30 cellular contexts compared by ENCODE assay signal in the genomic region with DNA sequence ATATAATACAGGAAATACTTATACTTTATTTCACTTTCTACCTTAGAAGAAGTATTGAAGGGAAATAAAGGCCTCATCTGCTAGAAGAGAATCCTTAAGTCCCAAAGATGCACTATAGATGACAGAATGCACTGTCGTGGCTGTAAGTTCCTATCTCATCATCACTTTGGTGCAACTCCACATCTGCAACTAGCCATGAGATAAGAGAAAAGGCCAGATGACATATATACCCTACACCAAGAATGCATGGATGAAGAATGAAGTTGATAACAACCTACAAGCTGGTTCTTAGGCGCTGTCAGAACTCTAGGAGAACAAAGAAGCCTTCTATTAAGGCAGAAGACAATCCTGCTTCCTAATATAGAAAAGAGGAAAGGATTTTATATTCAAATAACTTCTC. TPM values are rescaled to one million over a fixed set of nuclear protein-coding genes. Genes with fewer than 3 reads are reported as not detected.
"Had no signal": no experiment of that assay in that cellular context is flagged by ENCODE, and none has a peak within 500 bp of the region (broad histone marks: within the 10 kb centered on the region; RNA-seq: fewer than 3 reads in every experiment).

No MANE protein-coding gene starts in this region.

- H3K27me3 Mint-ChIP-seq: activated CD4-positive, alpha-beta memory T cell treated with anti-CD3 and anti-CD28 coated beads for 36 hours; activated CD4-positive, alpha-beta T cell treated with anti-CD3 and anti-CD28 coated beads, Interleukin-2, amount 10 ng/mL, durations not matched to agents 7 days and 5 days; brain; T-helper 17 cell had no signal

- H3K27me3 ChIP-seq: Peyer's patch had no signal

- H3K4me1 ChIP-seq: Peyer's patch had no signal

- FAIRE-seq: astrocyte had no signal

- H3K27ac ChIP-seq: Peyer's patch, VCaP had no signal

- H3K4me1 Mint-ChIP-seq: activated CD4-positive, alpha-beta T cell treated with anti-CD3 and anti-CD28 coated beads, Interleukin-2, amount 10 ng/mL, durations not matched to agents 7 days and 5 days had no signal

- H3K4me3 Mint-ChIP-seq: activated CD4-positive, alpha-beta memory T cell treated with anti-CD3 and anti-CD28 coated beads for 36 hours; activated CD4-positive, alpha-beta T cell treated with anti-CD3 and anti-CD28 coated beads, Interleukin-2, amount 10 ng/mL, durations not matched to agents 7 days and 5 days; activated T-cell treated with anti-CD3 and anti-CD28 coated beads, Interleukin-2, amount 50 U/mL, for 4 hours; brain; T-helper 17 cell had no signal

- DNase-seq: activated CD4-positive, alpha-beta memory T cell treated with anti-CD3 and anti-CD28 coated beads for 36 hours; activated CD4-positive, alpha-beta T cell treated with anti-CD3 and anti-CD28 coated beads, Interleukin-2, amount 10 ng/mL, durations not matched to agents 7 days and 5 days; activated CD4-positive, CD25-positive, alpha-beta regulatory T cell; activated CD8-positive, alpha-beta memory T cell treated with anti-CD3 and anti-CD28 coated beads for 24 hours; activated effector memory CD4-positive, alpha-beta T cell treated with anti-CD3 and anti-CD28 coated beads, Interleukin-2, amount 50 U/mL, for 16 hours; activated naive CD4-positive, alpha-beta T cell treated with Interleukin-2 at 50 U/mL for 16 hours; activated T-cell treated with anti-CD3 and anti-CD28 coated beads, Interleukin-2, amount 50 U/mL, for 4 hours; amygdala; IMR-90; KG1; NCI-H1092; NCI-H1417; NCI-H1694; NCI-H2029; NCI-H2107; NCI-H2171 treated with DMSO at 0.1 percent for 48 hours; NCI-H226; NCI-H526; NCI-H82; NK-92 treated with Interleukin-12 subunit alpha and Interleukin-12 subunit beta, amount 100 ng/mL, for 24 hours; Peyer's patch; SIG-M5; T-helper 17 cell; T-helper 9 cell had no signal

- H3K9me3 ChIP-seq: Peyer's patch had no signal

- H3K36me3 ChIP-seq: Peyer's patch had no signal

- H3K27ac Mint-ChIP-seq: activated CD4-positive, alpha-beta memory T cell treated with anti-CD3 and anti-CD28 coated beads for 36 hours; activated CD4-positive, alpha-beta T cell treated with anti-CD3 and anti-CD28 coated beads, Interleukin-2, amount 10 ng/mL, durations not matched to agents 7 days and 5 days; activated naive CD4-positive, alpha-beta T cell treated with anti-CD3 and anti-CD28 coated beads, Interleukin-2, amount 50 U/mL, for 72 hours; brain; T-helper 17 cell had no signal

- H3K4me3 ChIP-seq: Peyer's patch had no signal

- ATAC-seq: activated naive CD4-positive, alpha-beta T cell treated with anti-CD3 and anti-CD28 coated beads, Interleukin-2, amount 50 U/mL, for 72 hours; activated T-cell treated with anti-CD3 and anti-CD28 coated beads, Interleukin-2, amount 50 U/mL, for 4 hours; T-helper 17 cell had no signal

- H3K9me3 Mint-ChIP-seq: activated T-cell treated with anti-CD3 and anti-CD28 coated beads, Interleukin-2, amount 50 U/mL, for 4 hours had no signal

RNA-seq across cellular contexts. Expression of a gene that starts 11.6 kb away (rescaled TPM):
- total RNA-seq: activated CD4-positive, alpha-beta memory T cell treated with anti-CD3 and anti-CD28 coated beads for 36 hours; activated CD4-positive, alpha-beta T cell treated with anti-CD3 and anti-CD28 coated beads, Interleukin-2, amount 10 ng/mL, durations not matched to agents 7 days and 5 days; activated naive CD4-positive, alpha-beta T cell treated with anti-CD3 and anti-CD28 coated beads, Interleukin-2, amount 50 U/mL, for 72 hours; astrocyte; LHCN-M2; NCI-H460; T-helper 17 cell had no signal
- polyA plus RNA-seq: IMR-90 had no signal
